ENCODE assay signal across 16 cellular contexts in the genomic region with DNA sequence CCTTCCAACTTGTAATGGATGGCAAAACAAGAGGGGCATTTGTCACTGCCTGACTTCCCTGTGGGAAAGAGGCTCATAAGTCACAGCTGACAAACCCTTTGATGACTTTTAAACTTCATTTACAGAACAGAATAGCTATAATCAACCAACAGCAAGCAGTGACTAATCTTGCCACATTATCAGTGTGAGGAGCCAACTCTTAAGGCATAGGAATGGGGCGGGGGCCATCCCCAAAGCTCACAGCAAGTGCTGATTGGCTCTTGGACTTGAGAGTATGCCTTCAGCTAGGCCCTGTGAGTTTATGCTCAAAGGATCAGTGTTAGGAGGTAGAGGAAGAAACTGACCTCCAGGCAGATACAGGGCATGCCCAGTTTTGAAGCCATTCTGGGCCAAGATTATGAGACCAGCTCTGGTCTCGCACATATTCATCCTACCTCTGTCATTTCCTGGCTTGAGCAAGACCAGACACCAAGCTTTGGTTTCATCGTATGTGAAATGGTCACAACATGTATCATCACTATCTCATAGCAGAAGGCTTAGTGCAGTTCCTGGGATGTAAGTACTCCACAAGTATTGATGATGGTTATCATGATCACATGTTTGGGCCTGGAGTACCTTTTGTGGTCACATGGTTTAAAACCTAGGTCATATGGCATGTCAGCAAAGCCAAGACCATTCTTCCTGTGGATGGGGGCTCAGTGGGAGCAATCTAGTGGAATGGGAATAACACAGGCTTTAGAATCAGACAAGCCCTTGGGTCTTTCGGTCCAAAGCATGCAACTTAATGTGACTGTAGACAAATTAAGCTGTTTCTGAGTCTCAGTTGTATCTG. TPM values are rescaled to one million over a fixed set of nuclear protein-coding genes. Genes with fewer than 3 reads are reported as not detected.
DNase-seq lines count a peak whose midpoint lies in the region; ATAC-seq, FAIRE-seq and TF ChIP-seq lines count a peak whose summit lies in the region.
"Had no signal": no experiment of that assay in that cellular context is flagged by ENCODE, and none has a peak within 500 bp of the region (broad histone marks: within the 10 kb centered on the region; RNA-seq: fewer than 3 reads in every experiment).

No MANE protein-coding gene starts in this region.

- TF ChIP-seq CTCF in CD14-positive monocyte (IDR thresholded peaks at IDR 0.05), result no peak
- no peak for TF ChIP-seq CTCF in K562 (IDR thresholded peaks at IDR 0.05 in 2 of 3, conservative IDR thresholded peaks at IDR 0.05 in 1 of 3; ENCODE audit: insufficient read depth in 2 of 3, low read depth in 1 of 3, low read length in 3 of 3)
- no peak for TF ChIP-seq CTCF in transverse colon (IDR thresholded peaks at IDR 0.05)
- TF ChIP-seq CTCF in prostate gland (IDR thresholded peaks at IDR 0.05), result no peak

- POLR2A ChIA-PET in K562 (lab: Yijun Ruan, JAX), result interaction anchor here (1.0 to 1.3 kb wide), 4 partner anchors 8 to 63 kb away, joined by 3 to 5 read pairs (median 4); no protein-coding TSS in a partner anchor
- POLR2A ChIA-PET in naive thymus-derived CD4-positive, alpha-beta T cell (lab: Charles Lee), result no interaction called here

- TF ChIP-seq POLR2A in K562 (conservative IDR thresholded peaks at IDR 0.05) (no peak), transverse colon (IDR thresholded peaks at IDR 0.05) (no peak), prostate gland (IDR thresholded peaks at IDR 0.05) (no peak)

- H3K4me2 ChIP-seq in GM23248 (ENCODE audit: unreplicated experiment) (peak overlapping the region; percentile 36), K562 (ENCODE audit: insufficient read depth, low read length) (no peak overlapping the region; the same call in 1 of the 2 replicates)

- intact Hi-C loops in CD14-positive monocyte (cut with micrococcal nuclease) (loop anchor here in 1 of 2 donors (10.0 kb wide), 1 partner anchor 128 kb away; no protein-coding TSS in a partner anchor), K562 (cut with micrococcal nuclease) (loop anchor here (10.0 kb wide), 1 partner anchor 268 kb away; no protein-coding TSS in a partner anchor), transverse colon (cut with DNase I; ENCODE audit: low total_unique reads) (no loop called here), prostate gland (cut with DNase I) (no loop called here)
- intact Hi-C loops in naive thymus-derived CD4-positive, alpha-beta T cell (cut with micrococcal nuclease), result no loop called here

- no peaks in the 10 kb centered on the region for H3K9me2 ChIP-seq in GM23248 (ENCODE audit: insufficient read depth)

- H3K9me3 ChIP-seq in GM23248 (ENCODE audit: low read depth) (no peaks in the 10 kb centered on the region), K562 (replicated peaks; ENCODE audit: control insufficient read depth, insufficient read depth, low read depth, low read length) (no peaks in the 10 kb centered on the region), transverse colon (no peaks in the 10 kb centered on the region), prostate gland (no peaks in the 10 kb centered on the region)
- no peaks in the 10 kb centered on the region for H3K9me3 ChIP-seq in naive thymus-derived CD4-positive, alpha-beta T cell (ENCODE audit: control insufficient read depth in 2 of 3, low read length in 3 of 3)

- H3K4me3 ChIP-seq in GM23248 (no peak overlapping the region), K562 (no peak overlapping the region), transverse colon (no peak overlapping the region), prostate gland (no peak overlapping the region)
- H3K4me3 ChIP-seq in naive thymus-derived CD4-positive, alpha-beta T cell (ENCODE audit: low read length), result no peak overlapping the region

- no TSS peak for BruUV-seq in K562 (replicated peaks; lab: Mats Ljungman, UMichigan)

- H3K36me3 ChIP-seq in GM23248 (ENCODE audit: low read depth), result no peaks in the 10 kb centered on the region
- H3K36me3 ChIP-seq in K562 (ENCODE audit: control insufficient read depth, insufficient read depth, low read length), result peaks cover 34% of the 10 kb centered on the region
- peaks cover 0 to 20% (median 0%) of the 10 kb centered on the region in 3 experiments for H3K36me3 ChIP-seq in naive thymus-derived CD4-positive, alpha-beta T cell (ENCODE audit: control insufficient read depth in 2 of 3, insufficient read depth in 3 of 3, low read length in 3 of 3)
- H3K36me3 ChIP-seq in transverse colon, result no peaks in the 10 kb centered on the region
- no peaks in the 10 kb centered on the region for H3K36me3 ChIP-seq in prostate gland

- 0 out of 2 replicates have a peak overlapping the region, but pooled peaks have one; percentile 13 for H3K9ac ChIP-seq in GM23248
- no peak overlapping the region for H3K9ac ChIP-seq in K562 (ENCODE audit: insufficient read depth in 1 of 2, low read depth in 2 of 2, low read length in 2 of 2)

- peak overlapping the region in 6 of 7 donors; percentile 10 to 83 (median 70) for H3K27ac Mint-ChIP-seq in CD14-positive monocyte
- peak overlapping the region in 8 of 9 donors; percentile 11 to 64 (median 55) for H3K27ac Mint-ChIP-seq in naive thymus-derived CD4-positive, alpha-beta T cell

- peaks cover 60% of the 10 kb centered on the region for H3F3A ChIP-seq in GM23248 (ENCODE audit: insufficient read depth)

- H3K27me3 ChIP-seq in GM23248 (replicated peaks; ENCODE audit: insufficient read depth) (no peaks in the 10 kb centered on the region), K562 (ENCODE audit: control insufficient read depth in 2 of 2, insufficient read depth in 2 of 2, low read length in 2 of 2) (no peaks in the 10 kb centered on the region), transverse colon (no peaks in the 10 kb centered on the region), prostate gland (replicated peaks; ENCODE audit: insufficient read depth) (no peaks in the 10 kb centered on the region)
- no peaks in the 10 kb centered on the region for H3K27me3 ChIP-seq in naive thymus-derived CD4-positive, alpha-beta T cell (ENCODE audit: control insufficient read depth in 2 of 2, insufficient read depth in 2 of 2, low read length in 2 of 2)

- DNase-seq in CD14-positive monocyte (ENCODE audit: low spot score), result no peak
- DNase-seq in GM23248, result peak; percentile 89
- peak in 1 of 4 experiments; percentile 27 for DNase-seq in K562 (ENCODE audit: extremely low read depth in 1 of 4, low spot score in 3 of 4)
- DNase-seq in naive thymus-derived CD4-positive, alpha-beta T cell, result no peak
- DNase-seq in transverse colon, result no peak
- DNase-seq in prostate gland (ENCODE audit: low spot score), result no peak
- DNase-seq: hypothalamus; NCI-H1105; NCI-H510A treated with DMSO at 0.1 percent for 48 hours; stimulated activated CD4-positive, alpha-beta T cell treated with anti-CD3 and anti-CD28 coated beads, Interleukin-4, amount 100 ng/mL, for 4 hours; substantia nigra had no signal

- TF ChIP-seq RAD21 in K562 (CRISPR knock-in tag; conservative IDR thresholded peaks at IDR 0.05 in 1 of 2, IDR thresholded peaks at IDR 0.05 in 1 of 2), result no peak

- H3K79me2 ChIP-seq in GM23248 (ENCODE audit: insufficient read depth) (peaks cover 77% of the 10 kb centered on the region), K562 (ENCODE audit: control insufficient read depth, insufficient read depth, low read length) (peaks cover 42% of the 10 kb centered on the region; the same call in 2 of the 3 replicates)

- FAIRE-seq in K562 (lab: Jason Lieb, UNC), result peak; percentile 6
- FAIRE-seq: endometrium, RCC 7860 had no signal

- H3K27me3 Mint-ChIP-seq in CD14-positive monocyte (ENCODE audit: low read depth in 3 of 3), result peaks cover 0 to 3% (median 0%) of the 10 kb centered on the region in 3 donors
- H3K27me3 Mint-ChIP-seq in naive thymus-derived CD4-positive, alpha-beta T cell, result no peaks in the 10 kb centered on the region
- H3K27me3 Mint-ChIP-seq: brain had no signal

- H3K9me3 Mint-ChIP-seq in CD14-positive monocyte, result no peaks in the 10 kb centered on the region
- no peaks in the 10 kb centered on the region for H3K9me3 Mint-ChIP-seq in naive thymus-derived CD4-positive, alpha-beta T cell
- H3K9me3 Mint-ChIP-seq: brain had no signal

- peaks cover 7% of the 10 kb centered on the region; the same call in 1 of the 2 replicates for H4K20me1 ChIP-seq in GM23248 (ENCODE audit: insufficient read depth)
- peaks cover 24% of the 10 kb centered on the region; the same call in 1 of the 2 replicates for H4K20me1 ChIP-seq in K562 (replicated peaks; ENCODE audit: control insufficient read depth, insufficient read depth, low read length)

- TF ChIP-seq EP300 in K562 (IDR thresholded peaks at IDR 0.05; ENCODE audit: low read length) (no peak), transverse colon (IDR thresholded peaks at IDR 0.05; ENCODE audit: low read depth) (no peak)

- peaks cover 22 to 30% of the 10 kb centered on the region in 2 donors for H3K36me3 Mint-ChIP-seq in CD14-positive monocyte
- H3K36me3 Mint-ChIP-seq in naive thymus-derived CD4-positive, alpha-beta T cell, result peaks cover 0 to 3% (median 2%) of the 10 kb centered on the region in 5 donors

- no peak overlapping the region for H3K4me3 Mint-ChIP-seq in CD14-positive monocyte
- H3K4me3 Mint-ChIP-seq in naive thymus-derived CD4-positive, alpha-beta T cell, result no peak overlapping the region
- H3K4me3 Mint-ChIP-seq: brain had no signal

- peaks cover 6% of the 10 kb centered on the region for H3K9me1 ChIP-seq in K562 (ENCODE audit: control insufficient read depth, insufficient read depth, low read length)

- ATAC-seq in K562 (peak; percentile 48; the same call in 1 of the 3 replicates), GM21825 (IDR thresholded peaks at IDR 0.05; ENCODE audit: unreplicated experiment) (no peak), GM21367 (IDR thresholded peaks at IDR 0.05; ENCODE audit: unreplicated experiment) (no peak)
- ATAC-seq in naive thymus-derived CD4-positive, alpha-beta T cell, result no peak

- WGBS in GM23248 (ENCODE audit: low coverage in 1 of 2, low lambda C conversion rate in 2 of 2, missing lambda C conversion rate in 2 of 2), 2 experiments, result 42 to 49% methylated on average over 4 of the region's 4 CpGs
- WGBS in K562 (ENCODE audit: insufficient coverage, low coverage, missing lambda C conversion rate), result 66% methylated on average over 4 of the region's 4 CpGs
- WGBS in transverse colon (ENCODE audit: low coverage in 1 of 2), 2 donors, result 87% methylated on average over 4 of the region's 4 CpGs; no CpG with 5 or more reads in 1 of the 2 donors
- WGBS in prostate gland, result 86% methylated on average over 4 of the region's 4 CpGs

- H3K4me1 Mint-ChIP-seq in CD14-positive monocyte, result peaks cover 15% of the 10 kb centered on the region
- peaks cover 38 to 88% (median 75%) of the 10 kb centered on the region in 7 donors for H3K4me1 Mint-ChIP-seq in naive thymus-derived CD4-positive, alpha-beta T cell

- CTCF ChIA-PET in K562 (lab: Yijun Ruan, JAX; ENCODE audit: low intra/inter-chr PET ratio), result no interaction called here
- CTCF ChIA-PET in naive thymus-derived CD4-positive, alpha-beta T cell (lab: Charles Lee), result interaction anchor here (0.6 to 1.1 kb wide), 2 partner anchors 148 to 396 kb away, joined by 3 read pairs; a partner anchor contains a TSS

- in situ Hi-C loops in GM23248 (cut with MboI), result no loop called here
- in situ Hi-C loops in K562 (cut with MboI), result no loop called here
- in situ Hi-C loops in transverse colon (cut with MboI; ENCODE audit: low pct_ligation_motif_present in 1 of 4, low pct_unique_long_range_greater_than_20kb in 1 of 4, low sequenced_read_pairs in 3 of 4), result loop anchor here (25.0 kb wide), 2 partner anchors 126 to 201 kb away; no protein-coding TSS in a partner anchor

- peaks cover 58% of the 10 kb centered on the region for H3K4me1 ChIP-seq in GM23248 (ENCODE audit: insufficient read depth)
- peaks cover 5 to 26% of the 10 kb centered on the region in 2 experiments; a peak in 3 of 5 replicates for H3K4me1 ChIP-seq in K562 (replicated peaks in 1 of 2; ENCODE audit: control insufficient read depth in 2 of 2, insufficient read depth in 2 of 2, low read length in 2 of 2)
- peaks cover 7 to 9% of the 10 kb centered on the region in 2 donors for H3K4me1 ChIP-seq in naive thymus-derived CD4-positive, alpha-beta T cell (ENCODE audit: control insufficient read depth in 2 of 2, insufficient read depth in 2 of 2, low read length in 2 of 2)
- peaks cover 0 to 13% (median 0%) of the 10 kb centered on the region in 4 donors for H3K4me1 ChIP-seq in transverse colon
- H3K4me1 ChIP-seq in prostate gland (replicated peaks), result no peaks in the 10 kb centered on the region

- H3K27ac ChIP-seq in GM23248 (peak overlapping the region; percentile 78), K562 (ENCODE audit: extremely low read depth, low read depth, low read length) (no peak overlapping the region), transverse colon (no peak overlapping the region), prostate gland (no peak overlapping the region)
- H3K27ac ChIP-seq in naive thymus-derived CD4-positive, alpha-beta T cell (ENCODE audit: low read depth, low read length), result no peak overlapping the region

- H2AFZ ChIP-seq in GM23248 (no peak overlapping the region), K562 (ENCODE audit: low read depth, low read length) (no peak overlapping the region)

RNA-seq across cellular contexts. Expression of a gene that starts 49.2 kb away (rescaled TPM):
- polyA plus RNA-seq in CD14-positive monocyte (10 to 100 TPM; 18.8 to 20.1 TPM), GM23248 (2016; fragmentation: Nextera tagmentation; extraction: Ambion mirVana) (109 and 114 TPM in 2 replicates), K562 (2011; rRNA removed) (141 and 164 TPM in 2 replicates), K562 (2014; fragmentation: Illumina TruSeq; extraction: Trizol) (210 and 220 TPM in 2 replicates), K562 (2014; fragmentation: Nextera tagmentation; extraction: Ambion mirVana) (10 to 100 TPM; 79.7 to 92.3 TPM), K562 (2014; rRNA removed) (139 and 154 TPM in 2 replicates)
- 114 and 138 TPM in 2 replicates for total RNA-seq in GM23248 (2014; rRNA removed; shearing (Covaris generic))
- 24.4 and 38.1 TPM in 2 replicates for total RNA-seq in K562 (2011; cell fraction: chromatin; rRNA removed; ENCODE audit: low replicate concordance)
- 19.0 and 21.1 TPM in 2 replicates for total RNA-seq in K562 (2011; cell fraction: nucleolus; rRNA removed)
- total RNA-seq in K562 (2011; cell fraction: nucleoplasm; rRNA removed), result 32.6 and 47.0 TPM in 2 replicates
- total RNA-seq in K562 (2014; rRNA removed) (120 and 135 TPM in 2 replicates), K562 (2014; rRNA removed; fragmentation: Illumina TruSeq; extraction: Trizol) (192 and 237 TPM in 2 replicates), K562 (2015; rRNA removed; fragmentation: Illumina TruSeq; extraction: Trizol) (154 and 159 TPM in 2 replicates), K562 (2021) (114 and 118 TPM in 2 replicates), transverse colon (10 to 100 TPM; 15.3 to 42.1 (median 23.9) TPM), prostate gland (10 to 100 TPM; 32.7 to 41.0 TPM)
- polyA plus RNA-seq in K562 (2011; cell fraction: cytosol; rRNA removed), result 42.3 and 74.8 TPM in 2 replicates
- 27.0 and 49.4 TPM in 2 replicates for polyA plus RNA-seq in K562 (2011; cell fraction: nucleus; rRNA removed)
- polyA plus RNA-seq in K562 (2012), result 110 and 156 TPM in 2 replicates
- polyA minus RNA-seq in K562 (2011; rRNA and poly(A)+ RNA removed), result 73.8 and 89.8 TPM in 2 replicates
- polyA minus RNA-seq in K562 (2011; cell fraction: cytosol; rRNA and poly(A)+ RNA removed), result 30.5 and 32.7 TPM in 2 replicates
- polyA minus RNA-seq in K562 (2011; cell fraction: nucleus; rRNA and poly(A)+ RNA removed), result 9.8 and 24.8 TPM in 2 replicates
- 10 to 100 TPM; 16.8 to 68.4 (median 48.6) TPM for total RNA-seq in naive thymus-derived CD4-positive, alpha-beta T cell
- 10 to 100 TPM; 20.2 to 21.2 TPM for polyA plus RNA-seq in naive thymus-derived CD4-positive, alpha-beta T cell

Comparison
In these comparisons a context has a peak if more than half of its experiments do, and no peak if none do; other contexts are left out.
1. in situ Hi-C loops: an anchor here in transverse colon (25.0 kb wide); none called in GM23248 and K562.